Comparison of ENCODE assay signal across 24 cellular contexts in the genomic region with DNA sequence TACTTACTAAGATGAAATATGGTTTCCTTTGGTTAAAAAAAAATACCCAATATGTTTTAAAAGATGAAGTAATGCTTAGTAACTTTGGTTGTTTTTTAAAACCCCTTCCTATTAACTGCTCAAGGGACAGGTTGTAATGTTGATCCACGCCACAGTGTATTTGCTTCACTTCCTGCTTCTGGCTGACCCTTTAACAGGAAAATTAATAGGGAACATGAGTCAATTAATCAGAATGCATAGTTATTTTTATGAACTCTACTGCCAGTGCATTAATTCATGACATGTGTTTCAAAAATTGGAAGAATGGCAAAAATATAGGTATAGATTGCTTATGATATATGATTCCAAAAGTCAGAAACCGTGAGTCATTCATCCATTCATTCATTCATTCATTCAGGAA.
DNase-seq lines count a peak whose midpoint lies in the region; ATAC-seq, FAIRE-seq and TF ChIP-seq lines count a peak whose summit lies in the region.
"Had no signal": no experiment of that assay in that cellular context is flagged by ENCODE, and none has a peak within 500 bp of the region (broad histone marks: within the 10 kb centered on the region; RNA-seq: fewer than 3 reads in every experiment).

No MANE protein-coding gene starts in this region.

- no peak for TF ChIP-seq RAD21 in SK-N-SH (IDR thresholded peaks at IDR 0.05; ENCODE audit: low read length)

- dilution Hi-C loops in endothelial cell of umbilical vein (cut with MboI; ENCODE audit: extremely low pct_ligation_motif_present, low sequenced_read_pairs): no loop called here

- no peaks in the 10 kb centered on the region for H3K79me2 ChIP-seq in SK-N-SH (ENCODE audit: insufficient read depth)
- no peaks in the 10 kb centered on the region for H3K79me2 ChIP-seq in endothelial cell of umbilical vein (ENCODE audit: control insufficient read depth, insufficient read depth, low read length)
- H3K79me2 ChIP-seq in osteoblast (ENCODE audit: insufficient read depth, low read length): no peaks in the 10 kb centered on the region

- CTCF ChIA-PET in SK-N-SH (lab: Yijun Ruan, JAX): interaction anchor here (1.8 kb wide), 1 partner anchor 15 kb away, joined by 7 read pairs; no protein-coding TSS in a partner anchor
- CTCF ChIA-PET in endothelial cell of umbilical vein (lab: Charles Lee): interaction anchor here (1.7 kb wide), 1 partner anchor 16 kb away, joined by 11 read pairs; no protein-coding TSS in a partner anchor
- CTCF ChIA-PET in activated CD8-positive, alpha-beta T cell treated with anti-CD3 and anti-CD28 coated beads for 36 hours (lab: Charles Lee): no interaction called here

- peaks cover under 1% of the 10 kb centered on the region for H3F3A ChIP-seq in SK-N-SH (replicated peaks; ENCODE audit: insufficient read depth)

- no peaks in the 10 kb centered on the region for H3K9me3 Mint-ChIP-seq in activated CD8-positive, alpha-beta T cell treated with anti-CD3 and anti-CD28 coated beads for 36 hours

- H3K4me3 Mint-ChIP-seq in activated CD8-positive, alpha-beta T cell treated with anti-CD3 and anti-CD28 coated beads for 36 hours: no peak overlapping the region

- no peak for TF ChIP-seq POLR2A in endothelial cell of umbilical vein (IDR thresholded peaks at IDR 0.05; ENCODE audit: low read depth, low read length)

- intact Hi-C loops in endothelial cell of umbilical vein (cut with micrococcal nuclease): loop anchor here (2.0 kb wide), 1 partner anchor 77 kb away; no protein-coding TSS in a partner anchor
- intact Hi-C loops in activated CD8-positive, alpha-beta T cell treated with anti-CD3 and anti-CD28 coated beads for 36 hours (cut with micrococcal nuclease): no loop called here

- H3K9ac ChIP-seq in SK-N-SH: no peak overlapping the region
- H3K9ac ChIP-seq in endothelial cell of umbilical vein (replicated peaks; ENCODE audit: extremely low read depth, insufficient read depth, low read length): no peak overlapping the region

- no peak for TF ChIP-seq EP300 in SK-N-SH (IDR thresholded peaks at IDR 0.05; ENCODE audit: borderline replicate concordance in 1 of 2, low read depth in 1 of 2, low read length in 1 of 2)

- H3K36me3 ChIP-seq in SK-N-SH (replicated peaks in 1 of 2; ENCODE audit: control insufficient read depth in 1 of 2, insufficient read depth in 2 of 2, low read length in 1 of 2): no peaks in the 10 kb centered on the region
- no peaks in the 10 kb centered on the region for H3K36me3 ChIP-seq in endothelial cell of umbilical vein (ENCODE audit: control insufficient read depth in 2 of 2, extremely low read depth in 1 of 2, insufficient read depth in 2 of 2, low read length in 2 of 2)
- H3K36me3 ChIP-seq in osteoblast (ENCODE audit: insufficient read depth, low read length): no peaks in the 10 kb centered on the region
- H3K36me3 ChIP-seq: HAP-1, Peyer's patch had no signal

- no peaks in the 10 kb centered on the region for H3K4me1 Mint-ChIP-seq in activated CD8-positive, alpha-beta T cell treated with anti-CD3 and anti-CD28 coated beads for 36 hours (ENCODE audit: low read depth)

- peak; percentile 88 for FAIRE-seq in endothelial cell of umbilical vein (lab: Jason Lieb, UNC)
- FAIRE-seq: G401.6 had no signal

- peak; percentile 2 for DNase-seq in ELR (ENCODE audit: low read depth)
- DNase-seq in SK-N-SH: no peak
- peak; percentile 74 for DNase-seq in endothelial cell of umbilical vein (ENCODE audit: low read depth, low spot score)
- DNase-seq in osteoblast (ENCODE audit: insufficient read length, low spot score, missing footprints): peak; percentile 29
- DNase-seq in activated CD4-positive, CD25-positive, alpha-beta regulatory T cell treated with anti-CD3 and anti-CD28 coated beads, Interleukin-2, amount 50 U/mL, for 72 hours: no peak
- DNase-seq in activated CD8-positive, alpha-beta T cell treated with anti-CD3 and anti-CD28 coated beads for 36 hours: no peak
- DNase-seq in DMS53 (lab: John Stamatoyannopoulos, UW): no peak
- DNase-seq: Calu3, DND-41, GOT3, NCI-H1048, NCI-H1436, NCI-H187, NCI-H2081 treated with DMSO at 0.1 percent for 48 hours, NCI-H2171, NCI-H226, NCI-H510A, NCI-H69, Peyer's patch, SIG-M5 had no signal

- no peaks in the 10 kb centered on the region for H3K36me3 Mint-ChIP-seq in activated CD8-positive, alpha-beta T cell treated with anti-CD3 and anti-CD28 coated beads for 36 hours (ENCODE audit: low read depth)

- no peak overlapping the region for H3K27ac Mint-ChIP-seq in activated CD8-positive, alpha-beta T cell treated with anti-CD3 and anti-CD28 coated beads for 36 hours

- H3K9me3 ChIP-seq in SK-N-SH: no peaks in the 10 kb centered on the region
- H3K9me3 ChIP-seq in endothelial cell of umbilical vein (replicated peaks; ENCODE audit: control insufficient read depth, insufficient read depth, low read length): no peaks in the 10 kb centered on the region
- H3K9me3 ChIP-seq in osteoblast (ENCODE audit: low read depth, low read length): no peaks in the 10 kb centered on the region
- H3K9me3 ChIP-seq: HAP-1, Peyer's patch had no signal

- no peaks in the 10 kb centered on the region for H3K9me2 ChIP-seq in SK-N-SH

- peaks cover 5% of the 10 kb centered on the region; the same call in 1 of the 2 replicates for H3K27me3 ChIP-seq in SK-N-SH (ENCODE audit: insufficient read depth)
- no peaks in the 10 kb centered on the region for H3K27me3 ChIP-seq in endothelial cell of umbilical vein (ENCODE audit: control insufficient read depth in 2 of 2, insufficient read depth in 2 of 2, low read length in 2 of 2)
- H3K27me3 ChIP-seq in osteoblast (ENCODE audit: insufficient read depth, low read length): peaks cover 17% of the 10 kb centered on the region
- H3K27me3 ChIP-seq: Peyer's patch had no signal

- peaks cover 10% of the 10 kb centered on the region for H3K27me3 Mint-ChIP-seq in activated CD8-positive, alpha-beta T cell treated with anti-CD3 and anti-CD28 coated beads for 36 hours

- H3K4me1 ChIP-seq in SK-N-SH (ENCODE audit: control insufficient read depth in 1 of 2, insufficient read depth in 2 of 2, low read depth in 1 of 2, low read length in 1 of 2) (peaks cover 0 to 8% of the 10 kb centered on the region in 2 experiments; a peak in 2 of 4 replicates), endothelial cell of umbilical vein (ENCODE audit: control insufficient read depth, extremely low read depth, insufficient read depth, low read length) (peaks cover 15% of the 10 kb centered on the region), osteoblast (ENCODE audit: insufficient read depth, low read length) (peaks cover 3% of the 10 kb centered on the region)
- H3K4me1 ChIP-seq: HAP-1, Peyer's patch had no signal

- H3K27ac ChIP-seq in SK-N-SH (ENCODE audit: low read depth in 2 of 2, low read length in 1 of 2) (no peak overlapping the region), endothelial cell of umbilical vein (ENCODE audit: insufficient read depth, low read depth, low read length) (peak overlapping the region; percentile 15), osteoblast (ENCODE audit: low read depth, low read length) (no peak overlapping the region)
- H3K27ac ChIP-seq: HL-60, Peyer's patch, SK-N-MC had no signal

- H3K9me1 ChIP-seq in endothelial cell of umbilical vein (replicated peaks; ENCODE audit: control insufficient read depth, extremely low read depth, insufficient read depth, low read length): no peaks in the 10 kb centered on the region

- ATAC-seq in activated CD8-positive, alpha-beta T cell treated with anti-CD3 and anti-CD28 coated beads for 36 hours: no peak

- no peak overlapping the region for H2AFZ ChIP-seq in SK-N-SH (ENCODE audit: low read depth)
- H2AFZ ChIP-seq in endothelial cell of umbilical vein (ENCODE audit: low read depth, low read length): no peak overlapping the region
- H2AFZ ChIP-seq in osteoblast (ENCODE audit: low read length): no peak overlapping the region

- H3K4me3 ChIP-seq in SK-N-SH (ENCODE audit: low read depth in 2 of 2, low read length in 1 of 2): no peak overlapping the region
- H3K4me3 ChIP-seq in endothelial cell of umbilical vein (replicated peaks in 1 of 3; ENCODE audit: insufficient read depth in 1 of 3, low read depth in 1 of 3, low read length in 3 of 3): no peak overlapping the region
- no peak overlapping the region for H3K4me3 ChIP-seq in osteoblast (ENCODE audit: insufficient read depth, low read length)
- H3K4me3 ChIP-seq: HAP-1, Peyer's patch, SK-N-MC had no signal

- H4K20me1 ChIP-seq in SK-N-SH (ENCODE audit: insufficient read depth) (no peaks in the 10 kb centered on the region), endothelial cell of umbilical vein (replicated peaks; ENCODE audit: control insufficient read depth, extremely low read depth, insufficient read depth, low read length) (no peaks in the 10 kb centered on the region), osteoblast (ENCODE audit: insufficient read depth, low read length) (no peaks in the 10 kb centered on the region)

- 10% methylated on average over 2 of the region's 2 CpGs for WGBS in SK-N-SH (ENCODE audit: low lambda C conversion rate)

- BruUV-seq in endothelial cell of umbilical vein (replicated peaks; lab: Mats Ljungman, UMichigan): no TSS peak

- TF ChIP-seq CTCF in SK-N-SH (IDR thresholded peaks at IDR 0.05) (no peak), endothelial cell of umbilical vein (IDR thresholded peaks at IDR 0.05; ENCODE audit: extremely low read depth in 1 of 2, insufficient read depth in 1 of 2, low read depth in 1 of 2, low read length in 2 of 2) (no peak), osteoblast (IDR thresholded peaks at IDR 0.05; ENCODE audit: extremely low read depth, low read depth, low read length) (no peak)
- no peak for TF ChIP-seq CTCF in activated CD8-positive, alpha-beta T cell treated with anti-CD3 and anti-CD28 coated beads for 36 hours (IDR thresholded peaks at IDR 0.05)

- no peak overlapping the region for H3K4me2 ChIP-seq in SK-N-SH
- peak overlapping the region; percentile 42 for H3K4me2 ChIP-seq in endothelial cell of umbilical vein (ENCODE audit: insufficient read depth, low read length)
- H3K4me2 ChIP-seq in osteoblast (ENCODE audit: insufficient read depth, low read length): no peak overlapping the region

- POLR2A ChIA-PET in SK-N-SH (lab: Yijun Ruan, JAX) (no interaction called here), endothelial cell of umbilical vein (lab: Charles Lee) (no interaction called here)
- POLR2A ChIA-PET in activated CD8-positive, alpha-beta T cell treated with anti-CD3 and anti-CD28 coated beads for 36 hours (lab: Charles Lee): no interaction called here

TF ChIP-seq in SK-N-SH, 30 proteins besides CTCF, POLR2A, EP300 and RAD21 (continues in another document):
- TF ChIP-seq NFIC (IDR thresholded peaks at IDR 0.05; ENCODE audit: borderline replicate concordance): no peak

TF ChIP-seq in endothelial cell of umbilical vein, 7 proteins besides CTCF, POLR2A, EP300 and RAD21 (continues in another document):
- TF ChIP-seq JUN (IDR thresholded peaks at IDR 0.05; ENCODE audit: borderline replicate concordance, insufficient read depth, insufficient read length, low read depth): peak; percentile 26
- no peak for TF ChIP-seq EZH2 (IDR thresholded peaks at IDR 0.05; ENCODE audit: borderline replicate concordance, low read depth, low read length, severe bottlenecking)
- peak; percentile 81 for TF ChIP-seq FOS (IDR thresholded peaks at IDR 0.05; ENCODE audit: borderline replicate concordance, insufficient read depth, low read length)

Comparison
In these comparisons a context has a peak if more than half of its experiments do, and no peak if none do; other contexts are left out.
1. DNase-seq: peak in ELR (single experiment), endothelial cell of umbilical vein (single experiment) and osteoblast (single experiment); none in SK-N-SH (single experiment), activated CD4-positive, CD25-positive, alpha-beta regulatory T cell treated with anti-CD3 and anti-CD28 coated beads, Interleukin-2, amount 50 U/mL, for 72 hours (single experiment), activated CD8-positive, alpha-beta T cell treated with anti-CD3 and anti-CD28 coated beads for 36 hours (single experiment) and DMS53 (single experiment).